In the genomic region with DNA sequence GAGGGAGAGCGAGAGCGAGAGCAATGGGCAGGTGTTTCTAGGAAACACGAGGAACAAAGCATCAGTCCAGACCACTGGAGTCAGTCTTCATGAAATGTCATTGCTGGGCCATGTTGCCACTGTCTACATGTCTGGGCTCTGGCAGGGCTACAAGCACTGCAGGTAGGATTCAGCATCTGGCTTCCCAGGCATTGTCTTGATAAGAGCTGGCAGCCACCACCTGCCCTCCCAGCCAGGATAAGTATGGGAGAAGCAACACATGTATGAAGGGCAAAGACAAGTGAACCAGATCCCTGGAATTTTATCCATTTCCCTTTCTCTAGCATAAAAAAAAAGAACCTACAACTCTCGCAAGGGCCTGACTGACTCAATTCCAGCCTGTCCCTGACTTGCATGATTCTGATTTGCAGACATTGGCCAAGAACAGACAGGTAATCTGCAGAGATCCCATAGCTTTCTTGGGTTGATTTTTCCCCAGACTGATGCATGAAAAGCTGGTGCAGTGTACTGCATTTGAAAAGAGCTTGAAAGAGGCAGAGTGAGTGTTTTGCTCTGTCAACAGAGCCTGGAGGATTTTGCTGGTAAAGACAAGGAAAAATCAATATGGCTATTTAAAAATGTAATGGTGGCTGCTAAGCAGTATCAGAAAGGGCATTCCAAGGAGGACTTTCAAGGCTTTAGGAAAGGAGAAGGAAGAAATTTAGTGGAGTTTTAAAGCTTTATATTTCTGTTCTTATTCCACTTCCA, we compare ENCODE assay signal across 17 cellular contexts.
A peak's percentile ranks its signal among the peaks of the same experiment; 100 is the strongest.
DNase-seq lines count a peak whose midpoint lies in the region; ATAC-seq lines count a peak whose summit lies in the region.
"Had no signal": no experiment of that assay in that cellular context is flagged by ENCODE, and none has a peak within 500 bp of the region (broad histone marks: within the 10 kb centered on the region; RNA-seq: fewer than 3 reads in every experiment).

No MANE protein-coding gene starts in this region.

- ATAC-seq in GM18868 (IDR thresholded peaks at IDR 0.05; ENCODE audit: unreplicated experiment): no peak

- peak overlapping the region; percentile 12 for H3K27ac ChIP-seq in cingulate gyrus (ENCODE audit: low read depth, low read length)
- H3K27ac ChIP-seq: GM23248, KMS-11, SJSA1 had no signal

- DNase-seq in NCI-H1417 (lab: John Stamatoyannopoulos, UW) (peak in 2 of 3 experiments; percentile 6 to 58), NCI-H1417 treated with DMSO at 0.1 percent for 48 hours (lab: John Stamatoyannopoulos, UW) (no peak), COLO668 (lab: John Stamatoyannopoulos, UW; ENCODE audit: unreplicated experiment) (peak; percentile 1), NCI-H2171 treated with DMSO at 0.1 percent for 48 hours (lab: John Stamatoyannopoulos, UW) (peak; percentile 25), NOMO-1 treated with dmso at 0.1 percent for 144 hours (lab: John Stamatoyannopoulos, UW; ENCODE audit: unreplicated experiment) (no peak)
- no peak for DNase-seq in stimulated activated CD4-positive, alpha-beta T cell treated with anti-CD3 and anti-CD28 coated beads, Interleukin-4, amount 100 ng/mL, for 1 hour
- DNase-seq: AML-193, DMS79 treated with DMSO at 0.1 percent for 48 hours, GM23248, NCI-H1930, NCI-H446 treated with DMSO at 0.1 percent for 48 hours, NCI-H774, OCI-M1 had no signal

Comparison
In these comparisons a context has a peak if more than half of its experiments do, and no peak if none do; other contexts are left out.
1. DNase-seq: peak in NCI-H1417 (2 of 3), COLO668 (single experiment) and NCI-H2171 treated with DMSO at 0.1 percent for 48 hours (single experiment); none in NCI-H1417 treated with DMSO at 0.1 percent for 48 hours (single experiment), stimulated activated CD4-positive, alpha-beta T cell treated with anti-CD3 and anti-CD28 coated beads, Interleukin-4, amount 100 ng/mL, for 1 hour (single experiment) and NOMO-1 treated with dmso at 0.1 percent for 144 hours (single experiment).